ENCODE assay signal across 12 cellular contexts in the genomic region with DNA sequence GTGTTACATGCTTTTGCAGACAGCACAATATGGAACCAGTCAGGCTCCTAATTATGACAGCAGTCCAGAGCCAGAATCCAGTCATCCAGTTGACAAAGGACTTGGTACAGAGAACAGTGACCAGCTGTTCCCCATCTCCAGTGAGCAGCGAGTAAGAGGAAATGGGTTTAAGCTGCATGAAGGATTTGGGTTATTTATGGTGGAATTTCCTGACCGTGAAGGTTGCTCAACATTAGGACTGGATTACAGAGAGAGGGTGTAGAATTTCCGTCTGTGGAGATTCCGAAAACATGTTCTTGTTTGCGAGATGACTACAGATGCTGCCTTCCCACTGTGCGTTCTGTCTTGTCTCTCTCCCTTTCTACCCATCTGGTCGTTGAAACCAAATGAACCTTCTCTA. TPM values are rescaled to one million over a fixed set of nuclear protein-coding genes. Genes with fewer than 3 reads are reported as not detected.
DNase-seq lines count a peak whose midpoint lies in the region; ATAC-seq and TF ChIP-seq lines count a peak whose summit lies in the region.
"Had no signal": no experiment of that assay in that cellular context is flagged by ENCODE, and none has a peak within 500 bp of the region (broad histone marks: within the 10 kb centered on the region; RNA-seq: fewer than 3 reads in every experiment).

No MANE protein-coding gene starts in this region.

- 36 to 75% methylated on average over 7 of the region's 7 CpGs for WGBS in sigmoid colon, 2 donors

- TF ChIP-seq POLR2A in sigmoid colon (IDR thresholded peaks at IDR 0.05): no peak

- TF ChIP-seq EP300 in sigmoid colon (IDR thresholded peaks at IDR 0.05): no peak

- no peaks in the 10 kb centered on the region for H3K27me3 ChIP-seq in sigmoid colon

- no peaks in the 10 kb centered on the region for H3K36me3 ChIP-seq in sigmoid colon

- DNase-seq in GM04503 (ENCODE audit: low read depth) (peak; percentile 91), NOMO-1 (lab: John Stamatoyannopoulos, UW; ENCODE audit: unreplicated experiment in 2 of 2) (peak; percentile 39 to 48), fibroblast of villous mesenchyme (ENCODE audit: low read depth) (peak; percentile 94), sigmoid colon (peak; percentile 81), HUDEP-2 (lab: John Stamatoyannopoulos, UW; ENCODE audit: unreplicated experiment in 76 of 76) (no peak)
- no peak for DNase-seq in stimulated activated CD4-positive, alpha-beta T cell treated with anti-CD3 and anti-CD28 coated beads, Interleukin-2, amount 100 ng/mL, for 24 hours
- DNase-seq: activated T-cell treated with anti-CD3 and anti-CD28 coated beads, Interleukin-2, amount 50 U/mL, for 72 hours; NCI-H446 treated with DMSO at 0.1 percent for 48 hours; T1000 had no signal

- intact Hi-C loops in sigmoid colon (cut with DNase I): no loop called here

- no peaks in the 10 kb centered on the region for H3K4me1 ChIP-seq in sigmoid colon

- no peak for TF ChIP-seq CTCF in fibroblast of villous mesenchyme (IDR thresholded peaks at IDR 0.05; ENCODE audit: insufficient read depth, low read depth, low read length)
- no peak for TF ChIP-seq CTCF in sigmoid colon (IDR thresholded peaks at IDR 0.05)

- H3K4me3 ChIP-seq in fibroblast of villous mesenchyme (ENCODE audit: low read depth, low read length): no peak overlapping the region
- H3K4me3 ChIP-seq in sigmoid colon: no peak overlapping the region

- peak overlapping the region in 1 of 4 donors; percentile 20 for H3K27ac ChIP-seq in sigmoid colon

- ATAC-seq in HG03342 (IDR thresholded peaks at IDR 0.05; ENCODE audit: unreplicated experiment) (no peak), HG03432 (IDR thresholded peaks at IDR 0.05; ENCODE audit: unreplicated experiment) (no peak)
- ATAC-seq: activated T-cell treated with anti-CD3 and anti-CD28 coated beads, Interleukin-2, amount 50 U/mL, for 72 hours had no signal

- H3K9me3 ChIP-seq in sigmoid colon: no peaks in the 10 kb centered on the region

RNA-seq across cellular contexts. Expression of a gene that starts 24.5 kb away (rescaled TPM):
- not detected in 2 replicates for total RNA-seq in fibroblast of villous mesenchyme
- total RNA-seq in sigmoid colon: 1 to 10 TPM in 3 of 4 donors, under 1 TPM in 1; 0.49 to 1.1 (median 1.1) TPM
- 10 to 100 TPM in 1 of 3 donors, 1 to 10 TPM in 2; 6.0 to 25.1 (median 6.0) TPM for polyA plus RNA-seq in sigmoid colon
- total RNA-seq: osteocyte had no signal

Comparison
In these comparisons a context has a peak if more than half of its experiments do, and no peak if none do; other contexts are left out.
1. DNase-seq: peak in GM04503 (single experiment), NOMO-1 (2 of 2), fibroblast of villous mesenchyme (single experiment) and sigmoid colon (single experiment); none in stimulated activated CD4-positive, alpha-beta T cell treated with anti-CD3 and anti-CD28 coated beads, Interleukin-2, amount 100 ng/mL, for 24 hours (0 of 2) and HUDEP-2 (0 of 76).